ENCODE assay signal across 17 cellular contexts in the genomic region with DNA sequence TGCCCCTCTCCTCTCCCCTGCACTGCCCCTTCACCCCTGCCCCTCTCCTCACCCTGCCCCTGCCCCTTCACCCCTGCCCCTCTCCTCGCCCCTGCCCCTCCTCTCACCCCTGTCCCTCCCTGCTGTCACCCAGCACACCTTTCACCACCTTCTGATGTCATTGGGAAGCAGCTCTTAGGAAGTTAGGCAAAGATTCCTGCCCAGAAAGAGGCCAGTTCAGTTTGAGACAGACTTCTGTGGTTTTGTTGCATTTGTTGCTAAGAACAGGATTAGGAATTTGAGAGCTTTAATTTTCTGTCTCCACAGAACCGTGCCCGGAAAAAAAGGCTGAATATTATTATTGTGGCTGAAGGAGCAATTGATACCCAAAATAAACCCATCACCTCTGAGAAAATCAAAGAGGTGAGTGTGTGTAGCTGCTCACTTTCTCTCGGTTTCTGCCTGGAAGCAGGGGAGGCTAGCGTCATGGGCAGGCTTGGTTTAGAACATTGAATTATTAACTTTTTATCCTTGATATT. TPM values are rescaled to one million over a fixed set of nuclear protein-coding genes. Genes with fewer than 3 reads are reported as not detected.
DNase-seq lines count a peak whose midpoint lies in the region; ATAC-seq, FAIRE-seq and TF ChIP-seq lines count a peak whose summit lies in the region.
"Had no signal": no experiment of that assay in that cellular context is flagged by ENCODE, and none has a peak within 500 bp of the region (broad histone marks: within the 10 kb centered on the region; RNA-seq: fewer than 3 reads in every experiment).

No MANE protein-coding gene starts in this region.

- WGBS in heart right ventricle, 2 donors: 60 to 68% methylated on average over 5 of the region's 5 CpGs
- WGBS in esophagus muscularis mucosa: 44% methylated on average over 4 of the region's 5 CpGs
- WGBS in pancreas, 2 donors: 33 to 47% methylated on average over 5 of the region's 5 CpGs
- WGBS in aorta, 2 donors: 18 to 19% methylated on average over 5 of the region's 5 CpGs

- ATAC-seq in heart right ventricle (no peak), Right ventricle myocardium inferior (no peak), pancreas (peak in 1 of 4 donors; percentile 11), aorta (ENCODE audit: low FRiP score) (no peak), HG02884 (IDR thresholded peaks at IDR 0.05; ENCODE audit: unreplicated experiment) (no peak), GM19395 (IDR thresholded peaks at IDR 0.05; ENCODE audit: unreplicated experiment) (no peak)
- ATAC-seq: effector memory CD8-positive, alpha-beta T cell; K562; stimulated activated effector memory CD8-positive, alpha-beta T cell treated with anti-CD3 and anti-CD28 coated beads, Interleukin-12 subunit alpha, Interleukin-12 subunit beta, amount 100 ng/mL, for 72 hours had no signal

- H3K4me1 Mint-ChIP-seq in glutamatergic neuron (ENCODE audit: low read depth, unreplicated experiment): no peaks in the 10 kb centered on the region

- peak overlapping the region; percentile 67 to 86 (median 80) for H3K27ac ChIP-seq in heart right ventricle
- peak overlapping the region; percentile 82 to 91 (median 86) for H3K27ac ChIP-seq in esophagus muscularis mucosa (replicated peaks in 1 of 4)
- H3K27ac ChIP-seq in pancreas: peak overlapping the region; percentile 7 to 78 (median 66)
- H3K27ac ChIP-seq in aorta (ENCODE audit: low read depth in 1 of 2, low read length in 2 of 2): peak overlapping the region; percentile 73 to 97

- TF ChIP-seq CTCF in heart right ventricle (IDR thresholded peaks at IDR 0.05) (no peak), esophagus muscularis mucosa (IDR thresholded peaks at IDR 0.05) (no peak), pancreas (IDR thresholded peaks at IDR 0.05) (no peak), glutamatergic neuron (IDR thresholded peaks at IDR 0.05; ENCODE audit: partially characterized antibody, unreplicated experiment) (no peak)

- H3K9me3 Mint-ChIP-seq in glutamatergic neuron (ENCODE audit: unreplicated experiment): peaks cover 1% of the 10 kb centered on the region
- H3K9me3 Mint-ChIP-seq: activated CD4-positive, alpha-beta memory T cell treated with anti-CD3 and anti-CD28 coated beads for 36 hours; effector memory CD8-positive, alpha-beta T cell; nephron; stimulated activated effector memory CD8-positive, alpha-beta T cell treated with anti-CD3 and anti-CD28 coated beads, Interleukin-12 subunit alpha, Interleukin-12 subunit beta, amount 100 ng/mL, for 72 hours; T-helper 1 cell treated with Interleukin-12 subunit alpha and Interleukin-12 subunit beta and Interleukin-4 antibody, amounts not matched to agents 30 μg/mL and 1 μg/mL, for 36 hours had no signal

- H3K27me3 ChIP-seq in heart right ventricle (no peaks in the 10 kb centered on the region), esophagus muscularis mucosa (no peaks in the 10 kb centered on the region), pancreas (no peaks in the 10 kb centered on the region), aorta (ENCODE audit: control insufficient read depth in 1 of 2, insufficient read depth in 2 of 2, low read length in 1 of 2) (no peaks in the 10 kb centered on the region)

- intact Hi-C loops in heart right ventricle (cut with DNase I) (loop anchor here in 4 of 10 donors (5.0 kb wide), 1 partner anchor 40 kb away; a partner anchor contains a TSS), Right ventricle myocardium inferior (cut with DNase I) (loop anchor here (5.0 kb wide), 1 partner anchor 40 kb away; a partner anchor contains a TSS), esophagus muscularis mucosa (cut with DNase I) (no loop called here), pancreas (cut with DNase I) (no loop called here), aorta (cut with DNase I) (loop anchor here in 1 of 2 donors (5.0 kb wide), 1 partner anchor 40 kb away; a partner anchor contains a TSS)

- H3K4me3 ChIP-seq in heart right ventricle (no peak overlapping the region), esophagus muscularis mucosa (peak overlapping the region in 3 of 4 donors; percentile 23 to 40 (median 30)), pancreas (no peak overlapping the region), aorta (ENCODE audit: low read length in 2 of 2) (no peak overlapping the region)
- H3K4me3 ChIP-seq: K562 had no signal

- no peaks in the 10 kb centered on the region for H3K27me3 Mint-ChIP-seq in glutamatergic neuron (ENCODE audit: unreplicated experiment)
- H3K27me3 Mint-ChIP-seq: activated CD4-positive, alpha-beta memory T cell treated with anti-CD3 and anti-CD28 coated beads for 36 hours; effector memory CD8-positive, alpha-beta T cell had no signal

- peaks cover 3% of the 10 kb centered on the region for H3K36me3 Mint-ChIP-seq in glutamatergic neuron (ENCODE audit: unreplicated experiment)

- H3K9me3 ChIP-seq in heart right ventricle (no peaks in the 10 kb centered on the region), esophagus muscularis mucosa (no peaks in the 10 kb centered on the region), pancreas (no peaks in the 10 kb centered on the region), aorta (ENCODE audit: control insufficient read depth, low read length) (no peaks in the 10 kb centered on the region)

- FAIRE-seq in pancreas (lab: Jason Lieb, UNC): no peak
- FAIRE-seq: K562 had no signal

- H3K36me3 ChIP-seq in heart right ventricle: peaks cover 0 to 80% (median 20%) of the 10 kb centered on the region in 9 donors
- H3K36me3 ChIP-seq in esophagus muscularis mucosa: peaks cover 20 to 71% (median 49%) of the 10 kb centered on the region in 4 donors
- H3K36me3 ChIP-seq in pancreas: no peaks in the 10 kb centered on the region
- peaks cover 0 to 2% of the 10 kb centered on the region in 2 donors for H3K36me3 ChIP-seq in aorta (ENCODE audit: control insufficient read depth in 1 of 2, insufficient read depth in 2 of 2, low read length in 1 of 2)

- H3K4me1 ChIP-seq in heart right ventricle: peaks cover 0 to 71% (median 38%) of the 10 kb centered on the region in 9 donors
- H3K4me1 ChIP-seq in esophagus muscularis mucosa: peaks cover 35 to 58% (median 56%) of the 10 kb centered on the region in 4 donors
- no peaks in the 10 kb centered on the region for H3K4me1 ChIP-seq in pancreas
- H3K4me1 ChIP-seq in aorta (ENCODE audit: control insufficient read depth in 1 of 2, insufficient read depth in 2 of 2, low read length in 2 of 2): no peaks in the 10 kb centered on the region

- no peak overlapping the region for H3K27ac Mint-ChIP-seq in glutamatergic neuron (ENCODE audit: unreplicated experiment)
- H3K27ac Mint-ChIP-seq: activated CD4-positive, alpha-beta memory T cell treated with anti-CD3 and anti-CD28 coated beads for 36 hours; stimulated activated effector memory CD8-positive, alpha-beta T cell treated with anti-CD3 and anti-CD28 coated beads, Interleukin-12 subunit alpha, Interleukin-12 subunit beta, amount 100 ng/mL, for 72 hours; T-helper 1 cell treated with Interleukin-12 subunit alpha and Interleukin-12 subunit beta and Interleukin-4 antibody, amounts not matched to agents 30 μg/mL and 1 μg/mL, for 36 hours had no signal

- H3K4me3 Mint-ChIP-seq in glutamatergic neuron (ENCODE audit: unreplicated experiment): no peak overlapping the region
- H3K4me3 Mint-ChIP-seq: activated CD4-positive, alpha-beta memory T cell treated with anti-CD3 and anti-CD28 coated beads for 36 hours; effector memory CD8-positive, alpha-beta T cell; nephron; stimulated activated effector memory CD8-positive, alpha-beta T cell treated with anti-CD3 and anti-CD28 coated beads, Interleukin-12 subunit alpha, Interleukin-12 subunit beta, amount 100 ng/mL, for 72 hours; T-helper 1 cell treated with Interleukin-12 subunit alpha and Interleukin-12 subunit beta and Interleukin-4 antibody, amounts not matched to agents 30 μg/mL and 1 μg/mL, for 36 hours had no signal

- no peak for TF ChIP-seq POLR2A in esophagus muscularis mucosa (IDR thresholded peaks at IDR 0.05; ENCODE audit: low read depth)

- DNase-seq in heart right ventricle (no peak), Right ventricle myocardium inferior (ENCODE audit: missing footprints) (no peak), esophagus muscularis mucosa (ENCODE audit: extremely low spot score) (no peak), pancreas (no peak), aorta (peak in 1 of 2 donors; percentile 34), glutamatergic neuron (no peak)
- DNase-seq: activated CD4-positive, alpha-beta memory T cell treated with anti-CD3 and anti-CD28 coated beads for 36 hours; activated naive CD4-positive, alpha-beta T cell treated with anti-CD3 and anti-CD28 coated beads, Interleukin-2, amount 50 U/mL, for 16 hours; DMS153; effector memory CD8-positive, alpha-beta T cell; stimulated activated CD4-positive, alpha-beta T cell treated with anti-CD3 and anti-CD28 coated beads, Interleukin-1b, Interleukin-23, amount 100 ng/mL, for 48 hours had no signal

- TF ChIP-seq EP300 in esophagus muscularis mucosa (IDR thresholded peaks at IDR 0.05): no peak

RNA-seq across cellular contexts. Expression of a gene that starts 39.6 kb away (rescaled TPM):
- total RNA-seq in heart right ventricle (100 to 1,000 TPM; 138 to 316 (median 220) TPM), Right ventricle myocardium inferior (181 TPM), esophagus muscularis mucosa (100 to 1,000 TPM in 3 of 4 donors, 10 to 100 TPM in 1; 90.8 to 255 (median 112) TPM), pancreas (10 to 100 TPM in 3 of 6 donors, 1 to 10 TPM in 3; 6.8 to 25.0 (median 10.4) TPM), aorta (100 to 1,000 TPM; 126 to 167 TPM), glutamatergic neuron (ENCODE audit: unreplicated experiment) (24.2 TPM)
- polyA plus RNA-seq in heart right ventricle (100 to 1,000 TPM in 1 of 2 donors, 10 to 100 TPM in 1; 68.3 to 230 TPM), pancreas (10 to 100 TPM; 16.6 to 32.5 TPM), aorta (100 to 1,000 TPM in 1 of 2 donors, 10 to 100 TPM in 1; 40.3 to 113 TPM)

Comparison
In these comparisons a context has a peak if more than half of its experiments do, and no peak if none do; other contexts are left out.
1. H3K4me3 ChIP-seq: peak in esophagus muscularis mucosa (3 of 4); none in heart right ventricle (0 of 10), pancreas (0 of 4) and aorta (0 of 2).
2. Peak in every context shown above with its lines, with median percentiles within 50 percentile points of each other: H3K27ac ChIP-seq.